ENCODE assay signal across 24 cellular contexts in genomic region chr6:57250348-57250747, GRCh38. TPM values are rescaled to one million over a fixed set of nuclear protein-coding genes. Genes with fewer than 3 reads are reported as not detected.
DNase-seq lines count a peak whose midpoint lies in the region; ATAC-seq, FAIRE-seq and TF ChIP-seq lines count a peak whose summit lies in the region.
"Had no signal": no experiment of that assay in that cellular context is flagged by ENCODE, and none has a peak within 500 bp of the region (broad histone marks: within the 10 kb centered on the region; RNA-seq: fewer than 3 reads in every experiment).

No MANE protein-coding gene starts in this region.

- H3K56ac ChIP-seq in IMR-90 (ENCODE audit: extremely low read depth, insufficient read depth, low read length): no peak overlapping the region

- TF ChIP-seq POLR2A in IMR-90 (IDR thresholded peaks at IDR 0.05; ENCODE audit: low read depth, low read length) (no peak), K562 (conservative IDR thresholded peaks at IDR 0.05) (no peak)

- 0 out of 4 replicates have a peak, but pooled peaks cover 0 to 5% of the 10 kb centered on the region in 2 experiments for H3K79me1 ChIP-seq in IMR-90 (ENCODE audit: low read depth in 1 of 2, low read length in 2 of 2)

- H3K27me3 ChIP-seq in IMR-90 (ENCODE audit: control insufficient read depth, insufficient read depth, low read length) (no peaks in the 10 kb centered on the region), K562 (ENCODE audit: control insufficient read depth in 2 of 2, insufficient read depth in 2 of 2, low read length in 2 of 2) (peaks cover 0 to 4% of the 10 kb centered on the region in 2 experiments; a peak in 2 of 5 replicates)
- H3K27me3 ChIP-seq: BE2C, BLaER1 had no signal

- BruUV-seq in IMR-90 (replicated peaks; lab: Mats Ljungman, UMichigan): no TSS peak
- no TSS peak for BruUV-seq in K562 (replicated peaks; lab: Mats Ljungman, UMichigan)

- H2AK5ac ChIP-seq in IMR-90 (ENCODE audit: low read depth, low read length): peak overlapping the region; percentile 27; the same call in 1 of the 2 replicates

- no peaks in the 10 kb centered on the region for H3K36me3 ChIP-seq in HEK293 (ENCODE audit: control insufficient read depth in 2 of 2, insufficient read depth in 1 of 2, low read length in 2 of 2)
- H3K36me3 ChIP-seq in IMR-90 (ENCODE audit: control insufficient read depth, insufficient read depth, low read length): no peaks in the 10 kb centered on the region
- no peaks in the 10 kb centered on the region for H3K36me3 ChIP-seq in K562 (ENCODE audit: control insufficient read depth, insufficient read depth, low read length)
- H3K36me3 ChIP-seq: BE2C, BLaER1 had no signal

- H4K91ac ChIP-seq in IMR-90 (ENCODE audit: insufficient read depth, low read depth, low read length): no peak overlapping the region

- H4K5ac ChIP-seq in IMR-90 (ENCODE audit: low read depth, low read length): no peak overlapping the region

- no peak overlapping the region for H4K8ac ChIP-seq in IMR-90 (ENCODE audit: low read depth in 2 of 2, low read length in 2 of 2)

- H3K4me1 ChIP-seq in HEK293 (ENCODE audit: control insufficient read depth, insufficient read depth, low read length) (peaks cover 6% of the 10 kb centered on the region; the same call in 1 of the 2 replicates), IMR-90 (ENCODE audit: control insufficient read depth, insufficient read depth, low read length) (peaks cover 22% of the 10 kb centered on the region), K562 (replicated peaks in 1 of 2; ENCODE audit: control insufficient read depth in 2 of 2, insufficient read depth in 2 of 2, low read length in 2 of 2) (no peaks in the 10 kb centered on the region)
- H3K4me1 ChIP-seq: BE2C, BLaER1 had no signal

- no peak for FAIRE-seq in K562 (lab: Jason Lieb, UNC)
- FAIRE-seq: A204.1, GM12891, GM19239 had no signal

- H2AK9ac ChIP-seq in IMR-90 (replicated peaks; ENCODE audit: low read depth, low read length, poor library complexity): no peak overlapping the region

- in situ Hi-C loops in IMR-90 (cut with MboI; ENCODE audit: low sequenced_read_pairs): no loop called here
- in situ Hi-C loops in K562 (cut with MboI): no loop called here

- H4K20me1 ChIP-seq in IMR-90 (ENCODE audit: insufficient read depth, low read length): no peaks in the 10 kb centered on the region
- no peaks in the 10 kb centered on the region for H4K20me1 ChIP-seq in K562 (replicated peaks; ENCODE audit: control insufficient read depth, insufficient read depth, low read length)
- H4K20me1 ChIP-seq: BLaER1 had no signal

- TF ChIP-seq CTCF in HEK293 (tag by site-specific recombination; IDR thresholded peaks at IDR 0.05): no peak
- no peak for TF ChIP-seq CTCF in IMR-90 (conservative IDR thresholded peaks at IDR 0.05; ENCODE audit: low read depth, low read length)
- TF ChIP-seq CTCF in K562 (IDR thresholded peaks at IDR 0.05 in 2 of 3, conservative IDR thresholded peaks at IDR 0.05 in 1 of 3; ENCODE audit: insufficient read depth in 2 of 3, low read depth in 1 of 3, low read length in 3 of 3): no peak

- no peak overlapping the region for H2AFZ ChIP-seq in IMR-90 (replicated peaks; ENCODE audit: low read length, poor library complexity)
- no peak overlapping the region for H2AFZ ChIP-seq in K562 (ENCODE audit: low read depth, low read length)

- no peak overlapping the region for H2BK5ac ChIP-seq in IMR-90 (ENCODE audit: low read depth, low read length, poor library complexity, severe bottlenecking)

- H3K79me2 ChIP-seq in K562 (ENCODE audit: control insufficient read depth, insufficient read depth, low read length): no peaks in the 10 kb centered on the region

- H3K9ac ChIP-seq in IMR-90 (ENCODE audit: low read depth, low read length) (no peak overlapping the region), K562 (ENCODE audit: insufficient read depth in 1 of 2, low read depth in 2 of 2, low read length in 2 of 2) (no peak overlapping the region)
- H3K9ac ChIP-seq: BLaER1 had no signal

- H2BK20ac ChIP-seq in IMR-90 (ENCODE audit: low read depth, low read length): 0 out of 2 replicates have a peak overlapping the region, but pooled peaks have one; percentile 32

- H3K27ac ChIP-seq in HEK293 (ENCODE audit: extremely low read depth, low read depth, low read length) (no peak overlapping the region), IMR-90 (ENCODE audit: insufficient read depth, low read length) (no peak overlapping the region), K562 (ENCODE audit: extremely low read depth, low read depth, low read length) (no peak overlapping the region)
- H3K27ac ChIP-seq: BLaER1 had no signal

- H3K9me1 ChIP-seq in IMR-90 (ENCODE audit: insufficient read depth, low read length): peaks cover 14% of the 10 kb centered on the region
- H3K9me1 ChIP-seq in K562 (ENCODE audit: control insufficient read depth, insufficient read depth, low read length): no peaks in the 10 kb centered on the region

- no peak overlapping the region for H3K4ac ChIP-seq in IMR-90 (ENCODE audit: low read depth, low read length)

- H3K9me3 ChIP-seq in HEK293 (ENCODE audit: control insufficient read depth, insufficient read depth, low read depth, low read length): no peaks in the 10 kb centered on the region
- H3K9me3 ChIP-seq in IMR-90 (ENCODE audit: control insufficient read depth, insufficient read depth, low read length): no peaks in the 10 kb centered on the region
- H3K9me3 ChIP-seq in K562 (replicated peaks; ENCODE audit: control insufficient read depth, insufficient read depth, low read depth, low read length): no peaks in the 10 kb centered on the region
- H3K9me3 ChIP-seq: BE2C, BLaER1 had no signal

- intact Hi-C loops in IMR-90 (cut with micrococcal nuclease): no loop called here
- intact Hi-C loops in K562 (cut with micrococcal nuclease): no loop called here
- intact Hi-C loops in posterior cingulate gyrus (cut with DNase I): no loop called here

- no peak for TF ChIP-seq RAD21 in IMR-90 (IDR thresholded peaks at IDR 0.05; ENCODE audit: low read length)
- TF ChIP-seq RAD21 in K562 (CRISPR knock-in tag; conservative IDR thresholded peaks at IDR 0.05 in 1 of 2, IDR thresholded peaks at IDR 0.05 in 1 of 2): no peak

- H2BK15ac ChIP-seq in IMR-90 (ENCODE audit: low read depth, low read length): 0 out of 3 replicates have a peak overlapping the region, but pooled peaks have one; percentile 15

- no peak overlapping the region for H3K23ac ChIP-seq in IMR-90 (ENCODE audit: low read depth, low read length)

- 0 out of 2 replicates have a peak overlapping the region, but pooled peaks have one; percentile 46 for H3K14ac ChIP-seq in IMR-90 (replicated peaks; ENCODE audit: low read depth, low read length)

- no peak overlapping the region for H2BK120ac ChIP-seq in IMR-90 (ENCODE audit: low read depth, low read length)

- dilution Hi-C loops in IMR-90 (cut with HindIII; ENCODE audit: low sequenced_read_pairs, unreplicated experiment): no loop called here

- CTCF ChIA-PET in HEK293 (lab: Yijun Ruan, JAX) (no interaction called here), IMR-90 (lab: Yijun Ruan, JAX) (no interaction called here), K562 (lab: Yijun Ruan, JAX; ENCODE audit: low intra/inter-chr PET ratio) (no interaction called here)

- H3K4me2 ChIP-seq in IMR-90 (ENCODE audit: low read depth, low read length) (no peak overlapping the region), K562 (ENCODE audit: insufficient read depth, low read length) (no peak overlapping the region)
- H3K4me2 ChIP-seq: BLaER1 had no signal

- 80% methylated on average over 2 of the region's 4 CpGs; no CpG with 5 or more reads in 1 of the 2 experiments for WGBS in IMR-90 (ENCODE audit: extremely low coverage in 2 of 2, insufficient read length in 1 of 2), 2 experiments
- WGBS in K562 (ENCODE audit: insufficient coverage, low coverage, missing lambda C conversion rate): 8% methylated on average over 4 of the region's 4 CpGs

- TF ChIP-seq EP300 in K562 (IDR thresholded peaks at IDR 0.05; ENCODE audit: low read length): no peak

- no peak overlapping the region for H3K18ac ChIP-seq in IMR-90 (ENCODE audit: low read depth, low read length)

- DNase-seq in IMR-90 (no peak), K562 (ENCODE audit: extremely low read depth in 1 of 4, low spot score in 3 of 4) (no peak), posterior cingulate gyrus (no peak), SIG-M5 (lab: John Stamatoyannopoulos, UW) (no peak)
- DNase-seq: 8988T; ACHN; BE2C; C1 segment of cervical spinal cord; CD4-positive, alpha-beta memory T cell; CD4-positive, CD25-positive, alpha-beta regulatory T cell; CD8-positive, alpha-beta memory T cell; COR-L47; DMS 273 treated with DMSO at 0.1 percent for 48 hours; DMS153; DMS53; DMS79; DND-41; EL; GDM1 had no signal

- ATAC-seq in IMR-90 (ENCODE audit: low read depth): no peak
- no peak for ATAC-seq in K562

- H3K4me3 ChIP-seq in HEK293 (ENCODE audit: low read depth, low read length) (no peak overlapping the region), IMR-90 (ENCODE audit: insufficient read depth, low read depth, low read length) (no peak overlapping the region), K562 (no peak overlapping the region)
- H3K4me3 ChIP-seq: BLaER1 had no signal

- POLR2A ChIA-PET in HEK293 (lab: Yijun Ruan, JAX) (no interaction called here), IMR-90 (lab: Charles Lee; ENCODE audit: unreplicated experiment) (no interaction called here), K562 (lab: Yijun Ruan, JAX) (no interaction called here)

TF ChIP-seq in K562, 482 proteins besides CTCF, POLR2A, EP300 and RAD21 (continues in another document):
- TF ChIP-seq RB1 (IDR thresholded peaks at IDR 0.05; ENCODE audit: low read depth): no peak

RNA-seq across cellular contexts. Expression of gene RAB23, which starts 28.2 kb away (rescaled TPM):
- total RNA-seq in IMR-90 (2012; rRNA removed) (13.3 and 28.9 TPM in 2 replicates), K562 (2014; rRNA removed) (6.0 and 7.1 TPM in 2 replicates), K562 (2014; rRNA removed; fragmentation: Illumina TruSeq; extraction: Trizol) (15.0 and 16.9 TPM in 2 replicates), K562 (2015; rRNA removed; fragmentation: Illumina TruSeq; extraction: Trizol) (16.4 and 18.0 TPM in 2 replicates), K562 (2021) (9.4 and 10.0 TPM in 2 replicates)
- polyA plus RNA-seq in IMR-90 (2012; rRNA removed) (7.8 and 10.8 TPM in 2 replicates), K562 (2011; rRNA removed) (9.6 and 14.1 TPM in 2 replicates), K562 (2014; fragmentation: Illumina TruSeq; extraction: Trizol) (10.7 and 14.3 TPM in 2 replicates), K562 (2014; fragmentation: Nextera tagmentation; extraction: Ambion mirVana) (1 to 10 TPM; 3.4 to 3.6 TPM), K562 (2014; rRNA removed) (8.4 and 10.0 TPM in 2 replicates)
- polyA plus RNA-seq in IMR-90 (2012; cell fraction: cytosol; rRNA removed): 1.8 and 2.0 TPM in 2 replicates
- 0.72 and 6.9 TPM in 2 replicates for polyA plus RNA-seq in IMR-90 (2012; cell fraction: nucleus; rRNA removed; ENCODE audit: low replicate concordance)
- 2.6 and 13.3 TPM in 2 replicates for total RNA-seq in K562 (2011; cell fraction: chromatin; rRNA removed; ENCODE audit: low replicate concordance)
- total RNA-seq in K562 (2011; cell fraction: nucleolus; rRNA removed): 2.2 and 3.0 TPM in 2 replicates
- 7.0 and 17.6 TPM in 2 replicates for total RNA-seq in K562 (2011; cell fraction: nucleoplasm; rRNA removed)
- polyA plus RNA-seq in K562 (2011; cell fraction: cytosol; rRNA removed): 1.8 and 2.9 TPM in 2 replicates
- 5.1 and 7.7 TPM in 2 replicates for polyA plus RNA-seq in K562 (2011; cell fraction: nucleus; rRNA removed)
- 6.7 and 8.7 TPM in 2 replicates for polyA plus RNA-seq in K562 (2012)
- 13.2 and 14.3 TPM in 2 replicates for polyA minus RNA-seq in K562 (2011; rRNA and poly(A)+ RNA removed)
- 3.1 and 3.7 TPM in 2 replicates for polyA minus RNA-seq in K562 (2011; cell fraction: cytosol; rRNA and poly(A)+ RNA removed)
- polyA minus RNA-seq in K562 (2011; cell fraction: nucleus; rRNA and poly(A)+ RNA removed): 5.1 and 5.7 TPM in 2 replicates

Comparison
In these comparisons a context has a peak if more than half of its experiments do, and no peak if none do; other contexts are left out.
1. Of the 44 proteins assayed by ChIP-seq in both K562 and HEK293: peak only in K562: none; only in HEK293: ATF2; in both: none; in neither: 43.